Comparison of ENCODE assay signal across 1 cellular context in genomic region chr13:19862511-19863313, GRCh38.
TF ChIP-seq lines count a peak whose summit lies in the region.

No MANE protein-coding gene starts in this region.

TF ChIP-seq in HepG2, 621 proteins besides CTCF, POLR2A, EP300 and RAD21 (continued from another document and continues in another):
- TF ChIP-seq KDM2A (CRISPR knock-in tag; IDR thresholded peaks at IDR 0.05; ENCODE audit: borderline replicate concordance, low read depth): 0 out of 2 replicates have a peak, but pooled peaks have one; percentile 19
- peak; percentile 58 for TF ChIP-seq YY1 (IDR thresholded peaks at IDR 0.05; ENCODE audit: insufficient read depth, insufficient replicate concordance, low read depth, low read length)
- TF ChIP-seq ZNF816 (CRISPR knock-in tag; IDR thresholded peaks at IDR 0.05; ENCODE audit: borderline replicate concordance): no peak
- TF ChIP-seq NR1H2 (CRISPR knock-in tag; IDR thresholded peaks at IDR 0.05; ENCODE audit: borderline replicate concordance, low read depth): no peak
- TF ChIP-seq, protein P1, sequence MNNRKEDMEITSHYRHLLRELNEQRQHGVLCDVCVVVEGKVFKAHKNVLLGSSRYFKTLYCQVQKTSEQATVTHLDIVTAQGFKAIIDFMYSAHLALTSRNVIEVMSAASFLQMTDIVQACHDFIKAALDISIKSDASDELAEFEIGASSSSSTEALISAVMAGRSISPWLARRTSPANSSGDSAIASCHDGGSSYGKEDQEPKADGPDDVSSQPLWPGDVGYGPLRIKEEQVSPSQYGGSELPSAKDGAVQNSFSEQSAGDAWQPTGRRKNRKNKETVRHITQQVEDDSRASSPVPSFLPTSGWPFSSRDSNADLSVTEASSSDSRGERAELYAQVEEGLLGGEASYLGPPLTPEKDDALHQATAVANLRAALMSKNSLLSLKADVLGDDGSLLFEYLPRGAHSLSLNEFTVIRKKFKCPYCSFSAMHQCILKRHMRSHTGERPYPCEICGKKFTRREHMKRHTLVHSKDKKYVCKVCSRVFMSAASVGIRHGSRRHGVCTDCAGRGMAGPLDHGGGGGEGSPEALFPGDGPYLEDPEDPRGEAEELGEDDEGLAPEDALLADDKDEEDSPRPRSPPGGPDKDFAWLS (CRISPR knock-in tag; IDR thresholded peaks at IDR 0.05; ENCODE audit: borderline replicate concordance): no peak
- TF ChIP-seq XBP1 (CRISPR knock-in tag; IDR thresholded peaks at IDR 0.05): no peak
- no peak for TF ChIP-seq ARNTL (CRISPR knock-in tag; IDR thresholded peaks at IDR 0.05)
- no peak for TF ChIP-seq ZNF337 (CRISPR knock-in tag; IDR thresholded peaks at IDR 0.05; ENCODE audit: borderline replicate concordance, low read depth)
- TF ChIP-seq RFXANK (CRISPR knock-in tag; IDR thresholded peaks at IDR 0.05): no peak
- TF ChIP-seq, protein P2, sequence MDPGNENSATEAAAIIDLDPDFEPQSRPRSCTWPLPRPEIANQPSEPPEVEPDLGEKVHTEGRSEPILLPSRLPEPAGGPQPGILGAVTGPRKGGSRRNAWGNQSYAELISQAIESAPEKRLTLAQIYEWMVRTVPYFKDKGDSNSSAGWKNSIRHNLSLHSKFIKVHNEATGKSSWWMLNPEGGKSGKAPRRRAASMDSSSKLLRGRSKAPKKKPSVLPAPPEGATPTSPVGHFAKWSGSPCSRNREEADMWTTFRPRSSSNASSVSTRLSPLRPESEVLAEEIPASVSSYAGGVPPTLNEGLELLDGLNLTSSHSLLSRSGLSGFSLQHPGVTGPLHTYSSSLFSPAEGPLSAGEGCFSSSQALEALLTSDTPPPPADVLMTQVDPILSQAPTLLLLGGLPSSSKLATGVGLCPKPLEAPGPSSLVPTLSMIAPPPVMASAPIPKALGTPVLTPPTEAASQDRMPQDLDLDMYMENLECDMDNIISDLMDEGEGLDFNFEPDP (CRISPR knock-in tag; conservative IDR thresholded peaks at IDR 0.05): 0 out of 2 replicates have a peak, but pooled peaks have one; percentile 77
- no peak for TF ChIP-seq GATAD2A (CRISPR knock-in tag; IDR thresholded peaks at IDR 0.05)
- TF ChIP-seq RNF2 (conservative IDR thresholded peaks at IDR 0.05; ENCODE audit: low read depth): 0 out of 2 replicates have a peak, but pooled peaks have one; percentile 51
- TF ChIP-seq DNMT1 (CRISPR knock-in tag; IDR thresholded peaks at IDR 0.05): no peak
- TF ChIP-seq HHEX (CRISPR knock-in tag; IDR thresholded peaks at IDR 0.05): no peak
- no peak for TF ChIP-seq TRIM22 (IDR thresholded peaks at IDR 0.05)
- TF ChIP-seq SRY (CRISPR knock-in tag; IDR thresholded peaks at IDR 0.05): no peak
- TF ChIP-seq, protein P3, sequence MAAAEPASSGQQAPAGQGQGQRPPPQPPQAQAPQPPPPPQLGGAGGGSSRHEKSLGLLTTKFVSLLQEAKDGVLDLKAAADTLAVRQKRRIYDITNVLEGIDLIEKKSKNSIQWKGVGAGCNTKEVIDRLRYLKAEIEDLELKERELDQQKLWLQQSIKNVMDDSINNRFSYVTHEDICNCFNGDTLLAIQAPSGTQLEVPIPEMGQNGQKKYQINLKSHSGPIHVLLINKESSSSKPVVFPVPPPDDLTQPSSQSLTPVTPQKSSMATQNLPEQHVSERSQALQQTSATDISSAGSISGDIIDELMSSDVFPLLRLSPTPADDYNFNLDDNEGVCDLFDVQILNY (CRISPR knock-in tag; conservative IDR thresholded peaks at IDR 0.05): no peak
- no peak for TF ChIP-seq ARNT2 (CRISPR knock-in tag; IDR thresholded peaks at IDR 0.05; ENCODE audit: low read depth)
- TF ChIP-seq ZNF484 (CRISPR knock-in tag; IDR thresholded peaks at IDR 0.05; ENCODE audit: borderline replicate concordance, low read depth): no peak
- no peak for TF ChIP-seq SNRNP70 (IDR thresholded peaks at IDR 0.05; ENCODE audit: low read depth, low read length)
- TF ChIP-seq, protein P4, sequence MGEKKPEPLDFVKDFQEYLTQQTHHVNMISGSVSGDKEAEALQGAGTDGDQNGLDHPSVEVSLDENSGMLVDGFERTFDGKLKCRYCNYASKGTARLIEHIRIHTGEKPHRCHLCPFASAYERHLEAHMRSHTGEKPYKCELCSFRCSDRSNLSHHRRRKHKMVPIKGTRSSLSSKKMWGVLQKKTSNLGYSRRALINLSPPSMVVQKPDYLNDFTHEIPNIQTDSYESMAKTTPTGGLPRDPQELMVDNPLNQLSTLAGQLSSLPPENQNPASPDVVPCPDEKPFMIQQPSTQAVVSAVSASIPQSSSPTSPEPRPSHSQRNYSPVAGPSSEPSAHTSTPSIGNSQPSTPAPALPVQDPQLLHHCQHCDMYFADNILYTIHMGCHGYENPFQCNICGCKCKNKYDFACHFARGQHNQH (CRISPR knock-in tag; IDR thresholded peaks at IDR 0.05): no peak
- TF ChIP-seq ZNF543 (CRISPR knock-in tag; IDR thresholded peaks at IDR 0.05): no peak
- TF ChIP-seq CENPX (CRISPR knock-in tag; IDR thresholded peaks at IDR 0.05): no peak
- no peak for TF ChIP-seq TCF7 (IDR thresholded peaks at IDR 0.05; ENCODE audit: low read depth)
- no peak for TF ChIP-seq KDM3A (CRISPR knock-in tag; IDR thresholded peaks at IDR 0.05; ENCODE audit: low read depth)
- TF ChIP-seq HNRNPL (IDR thresholded peaks at IDR 0.05; ENCODE audit: low read depth, low read length): 0 out of 2 replicates have a peak, but pooled peaks have one; percentile 11
- TF ChIP-seq ZBTB40 (IDR thresholded peaks at IDR 0.05): no peak
- TF ChIP-seq ZBTB40 (CRISPR knock-in tag; IDR thresholded peaks at IDR 0.05): no peak
- TF ChIP-seq, protein P5, sequence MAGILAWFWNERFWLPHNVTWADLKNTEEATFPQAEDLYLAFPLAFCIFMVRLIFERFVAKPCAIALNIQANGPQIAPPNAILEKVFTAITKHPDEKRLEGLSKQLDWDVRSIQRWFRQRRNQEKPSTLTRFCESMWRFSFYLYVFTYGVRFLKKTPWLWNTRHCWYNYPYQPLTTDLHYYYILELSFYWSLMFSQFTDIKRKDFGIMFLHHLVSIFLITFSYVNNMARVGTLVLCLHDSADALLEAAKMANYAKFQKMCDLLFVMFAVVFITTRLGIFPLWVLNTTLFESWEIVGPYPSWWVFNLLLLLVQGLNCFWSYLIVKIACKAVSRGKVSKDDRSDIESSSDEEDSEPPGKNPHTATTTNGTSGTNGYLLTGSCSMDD (CRISPR knock-in tag; IDR thresholded peaks at IDR 0.05): no peak
- TF ChIP-seq GATAD1 (CRISPR knock-in tag; IDR thresholded peaks at IDR 0.05): no peak
- TF ChIP-seq ZKSCAN1 (IDR thresholded peaks at IDR 0.05; ENCODE audit: low read length): no peak
- TF ChIP-seq ZZZ3 (CRISPR knock-in tag; IDR thresholded peaks at IDR 0.05; ENCODE audit: borderline replicate concordance): no peak
- no peak for TF ChIP-seq TEAD3 (CRISPR knock-in tag; optimal IDR thresholded peaks at IDR 0.05; ENCODE audit: borderline replicate concordance)
- no peak for TF ChIP-seq ZNF138 (CRISPR knock-in tag; IDR thresholded peaks at IDR 0.05; ENCODE audit: low read depth)
- TF ChIP-seq POLR2AphosphoS5 (IDR thresholded peaks at IDR 0.05; ENCODE audit: low read depth, low read length): no peak
- TF ChIP-seq JUN (CRISPR knock-in tag; IDR thresholded peaks at IDR 0.05): no peak
- peak; percentile 70; the same call in 1 of the 2 replicates for TF ChIP-seq ZNF333 (CRISPR knock-in tag; IDR thresholded peaks at IDR 0.05; ENCODE audit: borderline replicate concordance)
- no peak for TF ChIP-seq WIZ (CRISPR knock-in tag; IDR thresholded peaks at IDR 0.05)
- no peak for TF ChIP-seq MTF1 (CRISPR knock-in tag; IDR thresholded peaks at IDR 0.05)
- TF ChIP-seq JUND (CRISPR knock-in tag; IDR thresholded peaks at IDR 0.05): no peak
- TF ChIP-seq, protein P6, sequence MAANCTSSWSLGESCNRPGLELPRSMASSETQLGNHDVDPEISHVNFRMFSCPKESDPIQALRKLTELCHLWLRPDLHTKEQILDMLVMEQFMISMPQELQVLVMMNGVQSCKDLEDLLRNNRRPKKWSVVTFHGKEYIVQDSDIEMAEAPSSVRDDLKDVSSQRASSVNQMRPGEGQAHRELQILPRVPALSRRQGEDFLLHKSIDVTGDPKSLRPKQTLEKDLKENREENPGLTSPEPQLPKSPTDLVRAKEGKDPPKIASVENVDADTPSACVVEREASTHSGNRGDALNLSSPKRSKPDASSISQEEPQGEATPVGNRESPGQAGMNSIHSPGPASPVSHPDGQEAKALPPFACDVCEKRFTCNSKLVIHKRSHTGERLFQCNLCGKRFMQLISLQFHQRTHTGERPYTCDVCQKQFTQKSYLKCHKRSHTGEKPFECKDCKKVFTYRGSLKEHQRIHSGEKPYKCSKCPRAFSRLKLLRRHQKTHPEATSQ (CRISPR knock-in tag; IDR thresholded peaks at IDR 0.05; ENCODE audit: borderline replicate concordance): no peak
- TF ChIP-seq HDAC1 (CRISPR knock-in tag; IDR thresholded peaks at IDR 0.05): no peak
- no peak for TF ChIP-seq ZNF878 (CRISPR knock-in tag; IDR thresholded peaks at IDR 0.05)
- no peak for TF ChIP-seq MATR3 (CRISPR knock-in tag; IDR thresholded peaks at IDR 0.05)
- TF ChIP-seq, protein P7, sequence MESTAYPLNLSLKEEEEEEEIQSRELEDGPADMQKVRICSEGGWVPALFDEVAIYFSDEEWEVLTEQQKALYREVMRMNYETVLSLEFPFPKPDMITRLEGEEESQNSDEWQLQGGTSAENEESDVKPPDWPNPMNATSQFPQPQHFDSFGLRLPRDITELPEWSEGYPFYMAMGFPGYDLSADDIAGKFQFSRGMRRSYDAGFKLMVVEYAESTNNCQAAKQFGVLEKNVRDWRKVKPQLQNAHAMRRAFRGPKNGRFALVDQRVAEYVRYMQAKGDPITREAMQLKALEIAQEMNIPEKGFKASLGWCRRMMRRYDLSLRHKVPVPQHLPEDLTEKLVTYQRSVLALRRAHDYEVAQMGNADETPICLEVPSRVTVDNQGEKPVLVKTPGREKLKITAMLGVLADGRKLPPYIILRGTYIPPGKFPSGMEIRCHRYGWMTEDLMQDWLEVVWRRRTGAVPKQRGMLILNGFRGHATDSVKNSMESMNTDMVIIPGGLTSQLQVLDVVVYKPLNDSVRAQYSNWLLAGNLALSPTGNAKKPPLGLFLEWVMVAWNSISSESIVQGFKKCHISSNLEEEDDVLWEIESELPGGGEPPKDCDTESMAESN (CRISPR knock-in tag; conservative IDR thresholded peaks at IDR 0.05): peak; percentile 24; the same call in 1 of the 2 replicates
- no peak for TF ChIP-seq SOX6 (IDR thresholded peaks at IDR 0.05)
- TF ChIP-seq SOX6 (CRISPR knock-in tag; IDR thresholded peaks at IDR 0.05): no peak
- TF ChIP-seq ZNF260 (CRISPR knock-in tag; IDR thresholded peaks at IDR 0.05; ENCODE audit: borderline replicate concordance, low read depth): no peak
